ENCODE assay signal across 8 cellular contexts in the genomic region with DNA sequence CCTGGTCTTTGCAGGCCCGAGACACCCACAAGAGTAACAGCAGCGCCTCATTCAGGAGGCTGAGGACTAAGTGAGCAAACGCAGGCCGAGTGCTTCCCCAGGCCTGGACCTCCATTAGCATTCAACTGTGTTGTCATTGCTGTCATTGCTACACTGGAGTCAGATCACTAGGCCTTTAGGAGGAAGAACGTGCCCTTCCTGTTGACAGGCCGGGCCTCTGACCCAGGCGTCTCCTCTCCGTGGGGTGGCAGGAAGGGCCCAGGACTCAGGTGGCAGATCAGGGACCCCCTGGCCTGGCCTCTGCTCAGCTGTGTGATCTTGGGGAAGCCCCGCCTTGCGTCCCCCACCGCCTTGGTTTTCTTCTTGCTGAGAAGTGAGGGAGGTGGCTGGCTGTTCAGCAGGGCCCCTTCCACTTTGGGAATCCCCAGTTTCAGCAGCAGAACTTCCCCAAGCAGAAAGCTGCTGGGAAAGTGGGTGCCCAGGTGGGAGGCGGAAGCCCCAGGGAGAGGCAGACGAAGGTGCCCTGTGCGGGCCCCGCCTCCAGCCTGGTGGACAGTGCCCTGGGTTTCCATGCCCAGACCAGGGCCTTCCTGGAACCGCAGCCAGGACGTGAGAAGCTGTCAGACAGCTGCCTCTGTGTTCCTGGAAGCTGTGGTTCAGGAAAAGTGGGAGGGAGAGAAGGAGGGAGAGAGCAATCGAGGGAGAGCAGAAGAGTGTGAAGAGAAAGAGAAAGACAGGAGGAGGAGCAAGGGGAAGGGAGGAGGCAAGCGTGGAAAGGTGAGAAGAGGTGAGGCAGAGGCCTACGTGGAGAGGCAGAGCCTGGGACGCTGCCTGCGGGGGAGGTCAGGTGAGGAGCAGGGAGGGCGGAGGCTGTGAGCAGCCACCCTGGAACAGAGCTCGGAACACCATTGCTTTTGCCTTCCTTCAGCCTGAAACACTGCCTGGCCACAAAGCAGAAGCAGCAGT. TPM values are rescaled to one million over a fixed set of nuclear protein-coding genes. Genes with fewer than 3 reads are reported as not detected.
DNase-seq lines count a peak whose midpoint lies in the region; ATAC-seq and TF ChIP-seq lines count a peak whose summit lies in the region.

No MANE protein-coding gene starts in this region.

- DNase-seq in GM12865 (ENCODE audit: low read depth) = peak; percentile 90
- DNase-seq in T-helper 9 cell = peak; percentile 28
- no peak for DNase-seq in endothelial cell (ENCODE audit: low spot score)
- no peak for DNase-seq in OCI-M1 (lab: John Stamatoyannopoulos, UW)
- no peak for DNase-seq in ascending aorta (ENCODE audit: low spot score in 2 of 2)

- H3K4me3 ChIP-seq in GM12865 (ENCODE audit: low read depth, low read length) = peak overlapping the region; percentile 45
- peak overlapping the region; percentile 15 to 46 (median 45) for H3K4me3 ChIP-seq in skeletal muscle tissue (ENCODE audit: low read length in 3 of 3)
- H3K4me3 ChIP-seq in ascending aorta = no peak overlapping the region
- no peak overlapping the region for H3K4me3 ChIP-seq in gastroesophageal sphincter

- peak overlapping the region; percentile 62 to 66 (median 66) for H3K9ac ChIP-seq in skeletal muscle tissue (ENCODE audit: low read depth in 1 of 3, low read length in 3 of 3)

- H3K4me3 Mint-ChIP-seq in endothelial cell (ENCODE audit: unreplicated experiment) = no peak overlapping the region

- no peak overlapping the region for H3K27ac Mint-ChIP-seq in endothelial cell (ENCODE audit: unreplicated experiment)

- no peak for TF ChIP-seq POLR2A in gastroesophageal sphincter (IDR thresholded peaks at IDR 0.05)

- H3K36me3 ChIP-seq in skeletal muscle tissue (ENCODE audit: control insufficient read depth in 3 of 3, insufficient read depth in 3 of 3, low read length in 3 of 3) = no peaks in the 10 kb centered on the region
- H3K36me3 ChIP-seq in ascending aorta = no peaks in the 10 kb centered on the region
- H3K36me3 ChIP-seq in gastroesophageal sphincter = no peaks in the 10 kb centered on the region

- H3K9me3 ChIP-seq in skeletal muscle tissue (ENCODE audit: control insufficient read depth in 3 of 3, low read length in 3 of 3) (no peaks in the 10 kb centered on the region), ascending aorta (no peaks in the 10 kb centered on the region), gastroesophageal sphincter (no peaks in the 10 kb centered on the region)

- no peaks in the 10 kb centered on the region for H3K27me3 ChIP-seq in skeletal muscle tissue (ENCODE audit: control insufficient read depth in 3 of 3, insufficient read depth in 3 of 3, low read length in 3 of 3)
- H3K27me3 ChIP-seq in ascending aorta = no peaks in the 10 kb centered on the region
- no peaks in the 10 kb centered on the region for H3K27me3 ChIP-seq in gastroesophageal sphincter

- ATAC-seq in HG02588 (IDR thresholded peaks at IDR 0.05; ENCODE audit: unreplicated experiment) (peak; percentile 44), gastroesophageal sphincter (no peak)

- peaks cover 10 to 24% (median 22%) of the 10 kb centered on the region in 3 donors for H3K4me1 ChIP-seq in skeletal muscle tissue (ENCODE audit: control insufficient read depth in 3 of 3, insufficient read depth in 3 of 3, low read length in 3 of 3)
- H3K4me1 ChIP-seq in ascending aorta = no peaks in the 10 kb centered on the region
- peaks cover 0 to 7% (median 0%) of the 10 kb centered on the region in 3 donors for H3K4me1 ChIP-seq in gastroesophageal sphincter

- TF ChIP-seq CTCF in GM12865 (IDR thresholded peaks at IDR 0.05; ENCODE audit: insufficient read depth, low read depth, low read length, missing control alignments) (no peak), endothelial cell (IDR thresholded peaks at IDR 0.05; ENCODE audit: unreplicated experiment) (peak; percentile 19), ascending aorta (IDR thresholded peaks at IDR 0.05) (peak in 1 of 3 experiments; percentile 9), gastroesophageal sphincter (IDR thresholded peaks at IDR 0.05) (no peak)

- H3K4me1 Mint-ChIP-seq in endothelial cell (ENCODE audit: unreplicated experiment) = no peaks in the 10 kb centered on the region

- peak overlapping the region; percentile 81 for H3K27ac ChIP-seq in skeletal muscle tissue (ENCODE audit: low read depth, low read length)
- no peak overlapping the region for H3K27ac ChIP-seq in ascending aorta
- no peak overlapping the region for H3K27ac ChIP-seq in gastroesophageal sphincter

- intact Hi-C loops in ascending aorta (cut with DNase I) = no loop called here

- TF ChIP-seq EP300 in gastroesophageal sphincter (IDR thresholded peaks at IDR 0.05) = no peak

- peaks cover 9% of the 10 kb centered on the region for H3K27me3 Mint-ChIP-seq in endothelial cell (ENCODE audit: unreplicated experiment)

- WGBS in gastroesophageal sphincter (ENCODE audit: low coverage in 1 of 2), 2 donors = 60 to 79% methylated on average over 9 to 10 of the region's 24 CpGs

- no peaks in the 10 kb centered on the region for H3K9me3 Mint-ChIP-seq in endothelial cell (ENCODE audit: unreplicated experiment)

- no peaks in the 10 kb centered on the region for H3K36me3 Mint-ChIP-seq in endothelial cell (ENCODE audit: low read depth, unreplicated experiment)

RNA-seq across cellular contexts. Expression of gene ZDHHC19, which starts 18.9 kb away (rescaled TPM):
- 0.82 TPM for total RNA-seq in endothelial cell (ENCODE audit: unreplicated experiment)
- total RNA-seq in skeletal muscle tissue = not detected
- total RNA-seq in ascending aorta = not detected
- total RNA-seq in gastroesophageal sphincter = not detected

RNA-seq across cellular contexts. Expression of gene SLC51A, which starts 24.0 kb away (rescaled TPM):
- total RNA-seq in endothelial cell (ENCODE audit: unreplicated experiment) (not detected), skeletal muscle tissue (2.1 TPM), ascending aorta (not detected), gastroesophageal sphincter (not detected)

Comparison
In these comparisons a context has a peak if more than half of its experiments do, and no peak if none do; other contexts are left out.
1. DNase-seq: peak in GM12865 (single experiment) and T-helper 9 cell (single experiment); none in endothelial cell (single experiment), OCI-M1 (single experiment) and ascending aorta (0 of 2).
2. H3K4me3 ChIP-seq: peak in GM12865 (single experiment) and skeletal muscle tissue (3 of 3); none in ascending aorta (0 of 2) and gastroesophageal sphincter (0 of 2).